14 cellular contexts compared by ENCODE assay signal in genomic region chr2:40658917-40659316, GRCh38.
A peak's percentile ranks its signal among the peaks of the same experiment; 100 is the strongest.
DNase-seq lines count a peak whose midpoint lies in the region; ATAC-seq and TF ChIP-seq lines count a peak whose summit lies in the region.
"Had no signal": no experiment of that assay in that cellular context is flagged by ENCODE, and none has a peak within 500 bp of the region (broad histone marks: within the 10 kb centered on the region; RNA-seq: fewer than 3 reads in every experiment).

No MANE protein-coding gene starts in this region.

- no CpG with 5 or more reads among the region's 1 CpG for WGBS in iPS DF 6.9 (ENCODE audit: insufficient coverage, insufficient read length)

- in situ Hi-C loops in ACHN (cut with HindIII; ENCODE audit: low pct_ligation_motif_present, low pct_unique_long_range_greater_than_20kb, low sequenced_read_pairs), result no loop called here

- no peaks in the 10 kb centered on the region for H3K4me1 ChIP-seq in iPS DF 6.9 (ENCODE audit: control insufficient read depth, insufficient read depth, low read length)

- no peaks in the 10 kb centered on the region for H3K36me3 Mint-ChIP-seq in natural killer cell
- H3K36me3 Mint-ChIP-seq: naive thymus-derived CD8-positive, alpha-beta T cell had no signal

- no peaks in the 10 kb centered on the region for H3K27me3 ChIP-seq in iPS DF 6.9 (ENCODE audit: control insufficient read depth, insufficient read depth, low read length)
- H3K27me3 ChIP-seq: BE2C had no signal

- H3K4me1 Mint-ChIP-seq in natural killer cell, result no peaks in the 10 kb centered on the region
- H3K4me1 Mint-ChIP-seq: activated naive CD8-positive, alpha-beta T cell treated with anti-CD3 and anti-CD28 coated beads, Interleukin-2, amount 50 U/mL, for 24 hours; naive thymus-derived CD8-positive, alpha-beta T cell had no signal

- H3K27ac ChIP-seq in iPS DF 6.9 (ENCODE audit: low read length), result no peak overlapping the region
- H3K27ac ChIP-seq in substantia nigra (ENCODE audit: low read depth, low read length, poor library complexity, severe bottlenecking), result no peak overlapping the region
- H3K27ac ChIP-seq: skin epidermis had no signal

- no peak for TF ChIP-seq CTCF in natural killer cell (IDR thresholded peaks at IDR 0.05)

- H3K9me3 ChIP-seq in iPS DF 6.9 (ENCODE audit: control insufficient read depth, insufficient read depth, low read length), result no peaks in the 10 kb centered on the region
- H3K9me3 ChIP-seq: BE2C had no signal

- H3K36me3 ChIP-seq in iPS DF 6.9 (ENCODE audit: control insufficient read depth, insufficient read depth, low read length), result no peaks in the 10 kb centered on the region
- H3K36me3 ChIP-seq: BE2C had no signal

- no peak overlapping the region for H3K4me3 ChIP-seq in iPS DF 6.9 (ENCODE audit: low read length)
- H3K4me3 ChIP-seq: skin epidermis had no signal

- no peaks in the 10 kb centered on the region for H3K27me3 Mint-ChIP-seq in natural killer cell (ENCODE audit: low read depth in 2 of 2)
- H3K27me3 Mint-ChIP-seq: activated naive CD8-positive, alpha-beta T cell treated with anti-CD3 and anti-CD28 coated beads, Interleukin-2, amount 50 U/mL, for 24 hours; naive thymus-derived CD8-positive, alpha-beta T cell had no signal

- intact Hi-C loops in natural killer cell (cut with micrococcal nuclease), result no loop called here

- ATAC-seq in natural killer cell (no peak), GM21515 (IDR thresholded peaks at IDR 0.05; ENCODE audit: unreplicated experiment) (no peak)
- ATAC-seq: activated naive CD8-positive, alpha-beta T cell treated with anti-CD3 and anti-CD28 coated beads, Interleukin-2, amount 50 U/mL, for 24 hours; naive thymus-derived CD8-positive, alpha-beta T cell had no signal

- no peak overlapping the region for H3K27ac Mint-ChIP-seq in natural killer cell
- H3K27ac Mint-ChIP-seq: activated naive CD8-positive, alpha-beta T cell treated with anti-CD3 and anti-CD28 coated beads, Interleukin-2, amount 50 U/mL, for 24 hours; naive thymus-derived CD8-positive, alpha-beta T cell had no signal

- DNase-seq in ACHN (peak; percentile 44), HPDE6-E6E7 (ENCODE audit: extremely low spot score) (peak; percentile 9), amniotic epithelial cell (ENCODE audit: low read depth) (peak; percentile 56), iPS DF 6.9 (ENCODE audit: low read depth, low spot score) (peak; percentile 7), NCI-H2171 (lab: John Stamatoyannopoulos, UW) (no peak), natural killer cell (no peak), substantia nigra (lab: John Stamatoyannopoulos, UW) (no peak)
- DNase-seq: activated naive CD8-positive, alpha-beta T cell treated with anti-CD3 and anti-CD28 coated beads, Interleukin-2, amount 50 U/mL, for 24 hours; BE2C; GDM1; naive thymus-derived CD8-positive, alpha-beta T cell; NCI-H2081 treated with DMSO at 0.1 percent for 48 hours had no signal

- H3K4me3 Mint-ChIP-seq in natural killer cell, result no peak overlapping the region
- H3K4me3 Mint-ChIP-seq: activated naive CD8-positive, alpha-beta T cell treated with anti-CD3 and anti-CD28 coated beads, Interleukin-2, amount 50 U/mL, for 24 hours; naive thymus-derived CD8-positive, alpha-beta T cell had no signal

- H3K9me3 Mint-ChIP-seq in natural killer cell, result peaks cover 10 to 14% of the 10 kb centered on the region in 2 donors
- H3K9me3 Mint-ChIP-seq: activated naive CD8-positive, alpha-beta T cell treated with anti-CD3 and anti-CD28 coated beads, Interleukin-2, amount 50 U/mL, for 24 hours had no signal

Comparison
In these comparisons a context has a peak if more than half of its experiments do, and no peak if none do; other contexts are left out.
1. DNase-seq: peak in ACHN (single experiment), HPDE6-E6E7 (single experiment), amniotic epithelial cell (single experiment) and iPS DF 6.9 (single experiment); none in NCI-H2171 (single experiment), natural killer cell (single experiment) and substantia nigra (0 of 49).